ENCODE assay signal across 25 cellular contexts in genomic region chr2:212949786-212950185, GRCh38.
"Had no signal": no experiment of that assay in that cellular context is flagged by ENCODE, and none has a peak within 500 bp of the region (broad histone marks: within the 10 kb centered on the region; RNA-seq: fewer than 3 reads in every experiment).

No MANE protein-coding gene starts in this region.

- H3K27me3 ChIP-seq: esophagus squamous epithelium, foreskin keratinocyte, gastroesophageal sphincter, heart left ventricle, hepatocyte, pancreas, right lobe of liver, thyroid gland, vagina had no signal

- H3K79me2 ChIP-seq: hepatocyte had no signal

- H3K9me3 ChIP-seq: esophagus squamous epithelium, gastroesophageal sphincter, heart left ventricle, lower lobe of right lung, pancreas, right lobe of liver, thyroid gland, vagina had no signal

- H3K4me3 ChIP-seq: esophagus squamous epithelium, gastroesophageal sphincter, heart left ventricle, hepatocyte, lower lobe of right lung, pancreas, right lobe of liver, smooth muscle cell, thyroid gland, vagina had no signal

- H2AFZ ChIP-seq: hepatocyte had no signal

- FAIRE-seq: endometrium, pancreas had no signal

- DNase-seq: cortex of kidney; effector memory CD8-positive, alpha-beta T cell; erythroblast; esophagus squamous epithelium; foreskin keratinocyte; heart left ventricle; left ventricle myocardium superior; lower lobe of right lung; natural killer cell; occipital lobe; pancreas; retina; right lobe of liver; stimulated activated CD4-positive, alpha-beta T cell treated with anti-CD3 and anti-CD28 coated beads, Interleukin-12 subunit alpha, Interleukin-12 subunit beta, amount 100 ng/mL, for 4 hours; stimulated activated CD4-positive, alpha-beta T cell treated with anti-CD3 and anti-CD28 coated beads, Interleukin-1b, Interleukin-23, amount 100 ng/mL, for 48 hours; stimulated activated CD4-positive, alpha-beta T cell treated with anti-CD3 and anti-CD28 coated beads, Interleukin-4, amount 100 ng/mL, for 1 hour; stimulated activated CD8-positive, alpha-beta memory T cell treated with anti-CD3 and anti-CD28 coated beads, Interleukin-4, amount 100 ng/mL, for 48 hours; stimulated activated naive CD4-positive, alpha-beta T cell; stimulated activated naive CD8-positive, alpha-beta T cell treated with anti-CD3 and anti-CD28 coated beads, Interleukin-15, amount 100 ng/mL, for 72 hours; thyroid gland had no signal

- H3K36me3 ChIP-seq: esophagus squamous epithelium, gastroesophageal sphincter, heart left ventricle, lower lobe of right lung, pancreas, right lobe of liver, thyroid gland, vagina had no signal

- H3K4me2 ChIP-seq: hepatocyte, smooth muscle cell had no signal

- H3K27ac ChIP-seq: esophagus squamous epithelium, foreskin keratinocyte, gastroesophageal sphincter, heart left ventricle, hepatocyte, lower lobe of right lung, pancreas, right lobe of liver, thyroid gland, vagina had no signal

- ATAC-seq: effector memory CD8-positive, alpha-beta T cell; foreskin keratinocyte; gastroesophageal sphincter; heart left ventricle; left ventricle myocardium superior; lower lobe of right lung; natural killer cell; pancreas; right lobe of liver; stimulated activated naive CD8-positive, alpha-beta T cell treated with anti-CD3 and anti-CD28 coated beads, Interleukin-15, amount 100 ng/mL, for 72 hours had no signal

- H3K4me1 ChIP-seq: foreskin keratinocyte, gastroesophageal sphincter, lower lobe of right lung, pancreas, right lobe of liver, vagina had no signal
